ENCODE assay signal across 8 cellular contexts in the genomic region with DNA sequence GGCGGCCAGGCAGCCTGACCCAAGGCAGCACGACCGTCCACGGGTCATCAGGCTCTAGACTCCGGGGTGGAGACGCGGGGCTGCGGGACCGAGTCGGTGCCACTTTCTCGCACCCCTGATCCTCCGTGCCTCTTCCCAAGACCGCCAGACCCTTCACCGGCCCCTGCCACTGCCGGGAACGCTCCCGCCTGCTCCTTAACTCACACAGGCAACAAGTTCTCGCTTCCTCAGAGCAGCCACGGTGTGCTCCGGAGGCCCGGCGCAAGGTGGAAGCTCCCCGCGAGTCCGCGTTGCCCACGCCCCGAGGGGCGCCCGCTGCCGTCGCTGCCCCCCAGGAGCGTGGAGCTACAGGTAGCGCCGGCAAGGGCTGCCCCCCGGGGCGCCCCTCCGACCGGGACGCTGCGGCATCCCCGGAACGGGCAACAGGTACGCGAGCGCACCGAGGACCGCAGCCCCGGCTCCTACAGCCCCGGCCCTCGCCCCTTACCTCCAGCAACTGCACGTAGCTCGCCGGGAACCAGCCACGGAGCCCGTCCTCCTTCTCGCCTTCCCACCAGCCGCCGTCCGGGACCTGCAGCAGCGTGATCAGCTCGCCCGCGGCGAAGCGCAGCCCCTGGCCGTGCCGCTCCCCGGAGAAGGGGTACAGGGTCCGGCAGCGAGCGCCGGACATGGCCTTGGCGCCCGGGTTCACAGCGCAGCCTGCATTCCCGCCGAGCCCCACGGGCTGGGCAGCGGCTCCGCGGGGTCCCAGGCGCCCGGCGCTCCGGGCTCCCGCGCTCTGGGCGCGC. TPM values are rescaled to one million over a fixed set of nuclear protein-coding genes. Genes with fewer than 3 reads are reported as not detected.
A peak's percentile ranks its signal among the peaks of the same experiment; 100 is the strongest.
DNase-seq lines count a peak whose midpoint lies in the region; ATAC-seq and TF ChIP-seq lines count a peak whose summit lies in the region.

No MANE protein-coding gene starts in this region.

- CTCF ChIA-PET in Caco-2 (lab: Charles Lee) = no interaction called here

- POLR2A ChIA-PET in Caco-2 (lab: Charles Lee) = no interaction called here

- no peak overlapping the region for H3K9ac ChIP-seq in skeletal muscle satellite cell (ENCODE audit: low read depth, low read length)

- H3K4me1 ChIP-seq in RWPE2 (ENCODE audit: insufficient read depth, poor library complexity, severe bottlenecking) (no peaks in the 10 kb centered on the region), right atrium auricular region (peaks cover 0 to 14% of the 10 kb centered on the region in 2 donors), skeletal muscle satellite cell (ENCODE audit: control insufficient read depth, insufficient read depth, low read length) (peaks cover 5% of the 10 kb centered on the region), Caco-2 (no peaks in the 10 kb centered on the region)

- H3K27me3 ChIP-seq in RWPE2 (ENCODE audit: insufficient read depth, poor library complexity, severe bottlenecking) = peaks cover 37% of the 10 kb centered on the region
- no peaks in the 10 kb centered on the region for H3K27me3 ChIP-seq in right atrium auricular region
- peaks cover 28% of the 10 kb centered on the region for H3K27me3 ChIP-seq in skeletal muscle satellite cell (ENCODE audit: control insufficient read depth, insufficient read depth, low read length)
- no peaks in the 10 kb centered on the region for H3K27me3 ChIP-seq in Caco-2 (replicated peaks; ENCODE audit: control insufficient read depth, insufficient read depth, low read length)

- H3K36me3 ChIP-seq in RWPE2 (ENCODE audit: low read depth) (no peaks in the 10 kb centered on the region), right atrium auricular region (no peaks in the 10 kb centered on the region), skeletal muscle satellite cell (ENCODE audit: insufficient read depth, low read length) (no peaks in the 10 kb centered on the region), Caco-2 (ENCODE audit: control insufficient read depth, insufficient read depth, low read length) (no peaks in the 10 kb centered on the region)

- ATAC-seq in GM19438 (IDR thresholded peaks at IDR 0.05; ENCODE audit: low read depth, unreplicated experiment) (peak; percentile 17), RWPE2 (ENCODE audit: low read depth) (peak; percentile 47), HG02678 (IDR thresholded peaks at IDR 0.05; ENCODE audit: unreplicated experiment) (no peak), HG03280 (IDR thresholded peaks at IDR 0.05; ENCODE audit: unreplicated experiment) (no peak)

- TF ChIP-seq CTCF in RWPE2 (IDR thresholded peaks at IDR 0.05; ENCODE audit: poor library complexity, severe bottlenecking) (no peak), right atrium auricular region (IDR thresholded peaks at IDR 0.05) (no peak), Caco-2 (IDR thresholded peaks at IDR 0.05; ENCODE audit: insufficient read depth in 1 of 2, low read depth in 1 of 2, low read length in 1 of 2, severe bottlenecking in 1 of 2, unreplicated experiment in 1 of 2) (no peak)

- H3K27ac ChIP-seq in RWPE2 (ENCODE audit: poor library complexity, severe bottlenecking) (no peak overlapping the region), right atrium auricular region (peak overlapping the region; percentile 20 to 38)

- H3K4me3 ChIP-seq in RWPE2 (ENCODE audit: severe bottlenecking) (peak overlapping the region; percentile 44), right atrium auricular region (peak overlapping the region; percentile 62 to 68), skeletal muscle satellite cell (ENCODE audit: low read length) (peak overlapping the region; percentile 63), Caco-2 (ENCODE audit: low read depth, low read length) (no peak overlapping the region)

- intact Hi-C loops in Caco-2 (cut with micrococcal nuclease; ENCODE audit: unreplicated experiment) = no loop called here

- H3K9me3 Mint-ChIP-seq in Caco-2 (ENCODE audit: unreplicated experiment) = no peaks in the 10 kb centered on the region

- no peaks in the 10 kb centered on the region for H3K36me3 Mint-ChIP-seq in Caco-2 (ENCODE audit: insufficient read depth, unreplicated experiment)

- no peaks in the 10 kb centered on the region for H3K4me1 Mint-ChIP-seq in Caco-2 (ENCODE audit: low read depth, unreplicated experiment)

- H3K4me2 ChIP-seq in skeletal muscle satellite cell (ENCODE audit: low read length) = peak overlapping the region; percentile 78

- no TSS peak for BruUV-seq in Caco-2 (replicated peaks; lab: Mats Ljungman, UMichigan)

- H3K9me3 ChIP-seq in RWPE2 (ENCODE audit: severe bottlenecking) = no peaks in the 10 kb centered on the region
- H3K9me3 ChIP-seq in right atrium auricular region = peaks cover 8 to 17% of the 10 kb centered on the region in 2 donors
- peaks cover 3% of the 10 kb centered on the region for H3K9me3 ChIP-seq in skeletal muscle satellite cell (replicated peaks; ENCODE audit: low read length)
- H3K9me3 ChIP-seq in Caco-2 = no peaks in the 10 kb centered on the region

- H3K27ac Mint-ChIP-seq in Caco-2 (ENCODE audit: unreplicated experiment) = no peak overlapping the region

- H3K27me3 Mint-ChIP-seq in Caco-2 (ENCODE audit: insufficient read depth, unreplicated experiment) = no peaks in the 10 kb centered on the region

- H3K4me3 Mint-ChIP-seq in Caco-2 (ENCODE audit: unreplicated experiment) = no peak overlapping the region

- no peak for DNase-seq in RWPE2 (ENCODE audit: low spot score)
- no peak for DNase-seq in right atrium auricular region (ENCODE audit: low spot score)
- no peak for DNase-seq in Caco-2
- no peak for DNase-seq in AML-193 (lab: John Stamatoyannopoulos, UW)

RNA-seq across cellular contexts. Expression of a gene that starts 0.5 kb away (rescaled TPM):
- total RNA-seq in right atrium auricular region (100 to 1,000 TPM in 1 of 2 donors, 10 to 100 TPM in 1; 79.7 to 113 TPM), Caco-2 (2022) (0.23 and 0.34 TPM in 2 replicates)
- 0.51 and 0.87 TPM in 2 replicates for total RNA-seq in skeletal muscle satellite cell (2012; rRNA removed)

Comparison
In these comparisons a context has a peak if more than half of its experiments do, and no peak if none do; other contexts are left out.
1. ATAC-seq: peak in GM19438 (single experiment) and RWPE2 (single experiment); none in HG02678 (single experiment) and HG03280 (single experiment).
2. RNA of a gene that starts 0.5 kb away (total RNA-seq): 79.7 to 113 TPM in right atrium auricular region; 0.23 to 0.34 TPM in Caco-2; every median in the first group is over 10 times any median in the second.